In genomic region chr18:35950628-35950982, GRCh38 we compare ENCODE assay signal across 9 cellular contexts.
DNase-seq lines count a peak whose midpoint lies in the region; ATAC-seq, FAIRE-seq and TF ChIP-seq lines count a peak whose summit lies in the region.
"Had no signal": no experiment of that assay in that cellular context is flagged by ENCODE, and none has a peak within 500 bp of the region (broad histone marks: within the 10 kb centered on the region; RNA-seq: fewer than 3 reads in every experiment).

No MANE protein-coding gene starts in this region.

- H3K4me3 ChIP-seq in kidney (ENCODE audit: low read length in 2 of 2) (peak overlapping the region; percentile 71 to 77), subcutaneous abdominal adipose tissue (ENCODE audit: low read depth in 1 of 5, low read length in 5 of 5) (peak overlapping the region in 4 of 5 donors; percentile 73 to 76 (median 75))

- CTCF ChIA-PET in activated CD4-positive, alpha-beta memory T cell treated with anti-CD3 and anti-CD28 coated beads, Interleukin-2, amount 10 ng/mL, durations not matched to agents 7 days and 5 days (lab: Charles Lee): interaction anchor here (1.2 to 2.5 kb wide), 6 partner anchors 10 to 564 kb away, joined by 3 to 16 read pairs (median 4); no protein-coding TSS in a partner anchor
- CTCF ChIA-PET in activated CD4-positive, alpha-beta memory T cell treated with anti-CD3 and anti-CD28 coated beads for 36 hours (lab: Charles Lee): interaction anchor here (0.6 to 3.2 kb wide), 16 partner anchors 9 to 540 kb away, joined by 3 to 23 read pairs (median 4); partner anchors contain the start of genes INO80C and RMP24

- POLR2A ChIA-PET in activated CD4-positive, alpha-beta memory T cell treated with anti-CD3 and anti-CD28 coated beads, Interleukin-2, amount 10 ng/mL, durations not matched to agents 7 days and 5 days (lab: Charles Lee): no interaction called here
- POLR2A ChIA-PET in activated CD4-positive, alpha-beta memory T cell treated with anti-CD3 and anti-CD28 coated beads for 36 hours (lab: Charles Lee): no interaction called here

- peak overlapping the region; percentile 66 for H3K4me3 Mint-ChIP-seq in activated CD4-positive, alpha-beta memory T cell treated with anti-CD3 and anti-CD28 coated beads, Interleukin-2, amount 10 ng/mL, durations not matched to agents 7 days and 5 days
- no peak overlapping the region for H3K4me3 Mint-ChIP-seq in activated CD4-positive, alpha-beta memory T cell treated with anti-CD3 and anti-CD28 coated beads for 36 hours
- peak overlapping the region; percentile 87 for H3K4me3 Mint-ChIP-seq in activated naive CD8-positive, alpha-beta T cell

- H3K27ac ChIP-seq in kidney (ENCODE audit: low read depth in 2 of 2, low read length in 2 of 2) (no peak overlapping the region), subcutaneous abdominal adipose tissue (ENCODE audit: low read depth, low read length) (no peak overlapping the region)
- H3K27ac ChIP-seq: thyroid gland had no signal

- no peak overlapping the region for H3K27ac Mint-ChIP-seq in activated CD4-positive, alpha-beta memory T cell treated with anti-CD3 and anti-CD28 coated beads, Interleukin-2, amount 10 ng/mL, durations not matched to agents 7 days and 5 days
- H3K27ac Mint-ChIP-seq in activated CD4-positive, alpha-beta memory T cell treated with anti-CD3 and anti-CD28 coated beads for 36 hours: no peak overlapping the region
- H3K27ac Mint-ChIP-seq in activated naive CD8-positive, alpha-beta T cell: no peak overlapping the region

- no peaks in the 10 kb centered on the region for H3K36me3 Mint-ChIP-seq in activated CD4-positive, alpha-beta memory T cell treated with anti-CD3 and anti-CD28 coated beads, Interleukin-2, amount 10 ng/mL, durations not matched to agents 7 days and 5 days (ENCODE audit: low read depth)
- no peaks in the 10 kb centered on the region for H3K36me3 Mint-ChIP-seq in activated CD4-positive, alpha-beta memory T cell treated with anti-CD3 and anti-CD28 coated beads for 36 hours
- H3K36me3 Mint-ChIP-seq in activated naive CD8-positive, alpha-beta T cell: peaks cover 5% of the 10 kb centered on the region

- intact Hi-C loops in activated CD4-positive, alpha-beta memory T cell treated with anti-CD3 and anti-CD28 coated beads for 36 hours (cut with micrococcal nuclease): loop anchor here (1.0 to 5.0 kb wide), 2 partner anchors 194 to 363 kb away; no protein-coding TSS in a partner anchor
- intact Hi-C loops in kidney (cut with DNase I): no loop called here

- H3K9me3 Mint-ChIP-seq in activated CD4-positive, alpha-beta memory T cell treated with anti-CD3 and anti-CD28 coated beads, Interleukin-2, amount 10 ng/mL, durations not matched to agents 7 days and 5 days: no peaks in the 10 kb centered on the region
- H3K9me3 Mint-ChIP-seq in activated CD4-positive, alpha-beta memory T cell treated with anti-CD3 and anti-CD28 coated beads for 36 hours: no peaks in the 10 kb centered on the region
- no peaks in the 10 kb centered on the region for H3K9me3 Mint-ChIP-seq in activated naive CD8-positive, alpha-beta T cell (ENCODE audit: low read depth)

- H3K27me3 Mint-ChIP-seq in activated CD4-positive, alpha-beta memory T cell treated with anti-CD3 and anti-CD28 coated beads, Interleukin-2, amount 10 ng/mL, durations not matched to agents 7 days and 5 days: peaks cover 17% of the 10 kb centered on the region
- H3K27me3 Mint-ChIP-seq in activated CD4-positive, alpha-beta memory T cell treated with anti-CD3 and anti-CD28 coated beads for 36 hours: peaks cover 15% of the 10 kb centered on the region
- peaks cover 18% of the 10 kb centered on the region for H3K27me3 Mint-ChIP-seq in activated naive CD8-positive, alpha-beta T cell

- H3K4me1 ChIP-seq in kidney (ENCODE audit: control insufficient read depth in 1 of 2, insufficient read depth in 1 of 2, low read depth in 1 of 2, low read length in 2 of 2) (peaks cover 0 to 5% of the 10 kb centered on the region in 2 donors), subcutaneous abdominal adipose tissue (ENCODE audit: control insufficient read depth in 5 of 5, insufficient read depth in 5 of 5, low read length in 5 of 5) (peaks cover 0 to 8% (median 7%) of the 10 kb centered on the region in 5 donors)

- H3K4me1 Mint-ChIP-seq in activated CD4-positive, alpha-beta memory T cell treated with anti-CD3 and anti-CD28 coated beads, Interleukin-2, amount 10 ng/mL, durations not matched to agents 7 days and 5 days: peaks cover 8% of the 10 kb centered on the region
- H3K4me1 Mint-ChIP-seq in activated CD4-positive, alpha-beta memory T cell treated with anti-CD3 and anti-CD28 coated beads for 36 hours (ENCODE audit: low read depth): peaks cover 3% of the 10 kb centered on the region
- peaks cover 11% of the 10 kb centered on the region for H3K4me1 Mint-ChIP-seq in activated naive CD8-positive, alpha-beta T cell (ENCODE audit: low read depth)

- H3K9me3 ChIP-seq in kidney (ENCODE audit: control insufficient read depth in 1 of 2, low read length in 2 of 2): no peaks in the 10 kb centered on the region
- no peaks in the 10 kb centered on the region for H3K9me3 ChIP-seq in subcutaneous abdominal adipose tissue (ENCODE audit: control insufficient read depth in 5 of 5, low read length in 5 of 5)
- H3K9me3 ChIP-seq: thyroid gland had no signal

- no peak for FAIRE-seq in kidney (lab: Jason Lieb, UNC)

- no peak for ATAC-seq in HG03342 (IDR thresholded peaks at IDR 0.05; ENCODE audit: unreplicated experiment)

- TF ChIP-seq CTCF in kidney (IDR thresholded peaks at IDR 0.05; ENCODE audit: borderline replicate concordance, extremely low read depth, insufficient read depth): no peak

- no peaks in the 10 kb centered on the region for H3K36me3 ChIP-seq in kidney (ENCODE audit: control insufficient read depth in 1 of 2, insufficient read depth in 2 of 2, low read length in 2 of 2)
- H3K36me3 ChIP-seq in subcutaneous abdominal adipose tissue (ENCODE audit: control insufficient read depth in 5 of 5, insufficient read depth in 5 of 5, low read length in 5 of 5): no peaks in the 10 kb centered on the region
- H3K36me3 ChIP-seq: thyroid gland had no signal

- no peaks in the 10 kb centered on the region for H3K27me3 ChIP-seq in subcutaneous abdominal adipose tissue (ENCODE audit: control insufficient read depth in 5 of 5, insufficient read depth in 4 of 5, low read length in 5 of 5)
- H3K27me3 ChIP-seq: thyroid gland had no signal

- no peak overlapping the region for H3K9ac ChIP-seq in kidney (ENCODE audit: low read length in 2 of 2)
- peak overlapping the region in 1 of 5 donors; percentile 55 for H3K9ac ChIP-seq in subcutaneous abdominal adipose tissue (ENCODE audit: low read length in 5 of 5)

- no peak for DNase-seq in activated CD4-positive, alpha-beta memory T cell treated with anti-CD3 and anti-CD28 coated beads, Interleukin-2, amount 10 ng/mL, durations not matched to agents 7 days and 5 days
- no peak for DNase-seq in activated CD4-positive, alpha-beta memory T cell treated with anti-CD3 and anti-CD28 coated beads for 36 hours
- no peak for DNase-seq in kidney
- DNase-seq in NCI-H1436 (lab: John Stamatoyannopoulos, UW): no peak
- no peak for DNase-seq in EL
